In the genomic region with DNA sequence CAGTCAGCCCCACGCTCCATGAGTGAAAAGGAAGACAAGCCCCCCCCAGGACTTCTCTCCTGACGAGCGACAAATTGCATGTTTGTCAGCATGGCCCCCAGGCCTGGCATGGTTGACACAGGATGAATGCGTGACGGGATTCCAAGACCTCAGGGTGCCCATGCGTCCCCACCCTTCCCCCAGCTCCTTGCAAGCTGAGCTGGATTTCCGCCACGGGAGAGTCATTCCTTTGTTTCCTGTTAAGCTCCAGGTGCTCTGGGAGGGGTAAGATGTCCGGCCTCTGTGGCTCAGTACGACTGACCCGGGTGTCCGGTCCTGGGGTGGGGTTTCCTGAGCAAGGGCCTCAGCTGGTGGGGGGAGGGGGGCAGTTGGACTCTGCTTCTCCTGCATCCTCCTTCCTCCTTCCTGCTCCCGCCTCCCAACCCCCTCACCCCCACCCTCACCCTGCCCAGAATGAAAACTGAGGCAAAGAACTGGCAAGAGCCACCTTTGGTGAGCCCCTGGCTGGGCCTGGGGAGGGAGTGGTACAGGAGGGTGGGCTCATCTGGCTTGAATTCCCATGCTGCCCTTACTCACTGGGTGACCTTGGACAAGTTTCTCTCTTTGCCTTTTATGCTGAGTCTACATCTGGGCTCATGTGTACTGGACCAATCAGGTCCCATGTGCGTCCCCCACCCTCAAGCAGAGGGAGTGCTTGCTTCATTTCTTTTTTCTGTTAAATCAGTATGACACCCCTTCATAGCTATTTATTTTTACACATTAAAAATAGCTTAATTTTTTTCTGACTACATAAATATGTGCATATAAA, we compare ENCODE assay signal across 8 cellular contexts. TPM values are rescaled to one million over a fixed set of nuclear protein-coding genes. Genes with fewer than 3 reads are reported as not detected.
DNase-seq lines count a peak whose midpoint lies in the region; ATAC-seq and TF ChIP-seq lines count a peak whose summit lies in the region.

No MANE protein-coding gene starts in this region.

- H3K79me2 ChIP-seq in parathyroid adenoma: no peaks in the 10 kb centered on the region

- peak overlapping the region; percentile 69 to 100 for H3K4me3 ChIP-seq in foreskin fibroblast (ENCODE audit: low read depth in 1 of 2, low read length in 2 of 2)
- H3K4me3 ChIP-seq in parathyroid adenoma (ENCODE audit: low read depth, low read length): peak overlapping the region; percentile 27

- no peak for TF ChIP-seq CTCF in foreskin fibroblast (IDR thresholded peaks at IDR 0.05; ENCODE audit: low read depth, low read length)
- TF ChIP-seq CTCF in parathyroid adenoma (IDR thresholded peaks at IDR 0.05): no peak

- peak overlapping the region; percentile 61 for H3K27ac ChIP-seq in parathyroid adenoma

- peak overlapping the region; percentile 57 for H3K4me2 ChIP-seq in parathyroid adenoma (ENCODE audit: low read length)

- H3K27me3 ChIP-seq in parathyroid adenoma (ENCODE audit: control insufficient read depth, insufficient read depth, low read length): no peaks in the 10 kb centered on the region

- no peak for ATAC-seq in GM19351 (IDR thresholded peaks at IDR 0.05; ENCODE audit: unreplicated experiment)
- ATAC-seq in GM18519 (IDR thresholded peaks at IDR 0.05; ENCODE audit: low FRiP score, unreplicated experiment): no peak

- peak overlapping the region; percentile 60 for H2AFZ ChIP-seq in parathyroid adenoma

- no peaks in the 10 kb centered on the region for H3K4me1 ChIP-seq in parathyroid adenoma

- no peaks in the 10 kb centered on the region for H3K36me3 ChIP-seq in parathyroid adenoma (ENCODE audit: control insufficient read depth, insufficient read depth, low read length)

- no peak overlapping the region for H3K9ac ChIP-seq in parathyroid adenoma

- H3K9me3 ChIP-seq in parathyroid adenoma (ENCODE audit: control insufficient read depth, low read length): no peaks in the 10 kb centered on the region

- DNase-seq in DMS79 treated with DMSO at 0.1 percent for 48 hours (lab: John Stamatoyannopoulos, UW) (peak; percentile 32), RPMI7951 (ENCODE audit: low read depth) (peak; percentile 94), foreskin fibroblast (peak; percentile 73 to 93), SIG-M5 (lab: John Stamatoyannopoulos, UW) (no peak), SKM-1 (lab: John Stamatoyannopoulos, UW; ENCODE audit: unreplicated experiment) (no peak)

RNA-seq across cellular contexts. Expression of gene CDC42EP2, which starts 2.5 kb away (rescaled TPM):
- total RNA-seq in RPMI7951 (2014; rRNA removed; shearing (Covaris generic)): 7.0 and 7.1 TPM in 2 replicates

RNA-seq across cellular contexts. Expression of gene DPF2, which starts 16.5 kb away (rescaled TPM):
- total RNA-seq in RPMI7951 (2014; rRNA removed; shearing (Covaris generic)): 41.5 and 58.9 TPM in 2 replicates

RNA-seq across cellular contexts. Expression of gene TIGD3, which starts 37.4 kb away (rescaled TPM):
- 0.20 and 0.24 TPM in 2 replicates for total RNA-seq in RPMI7951 (2014; rRNA removed; shearing (Covaris generic))

RNA-seq across cellular contexts. Expression of gene POLA2, which starts 55.4 kb away (rescaled TPM):
- 28.1 and 43.7 TPM in 2 replicates for total RNA-seq in RPMI7951 (2014; rRNA removed; shearing (Covaris generic))

Comparison
In these comparisons a context has a peak if more than half of its experiments do, and no peak if none do; other contexts are left out.
1. DNase-seq: peak in DMS79 treated with DMSO at 0.1 percent for 48 hours (single experiment), RPMI7951 (single experiment) and foreskin fibroblast (2 of 2); none in SIG-M5 (single experiment) and SKM-1 (single experiment).